In genomic region chr1:224193319-224193966, GRCh38 we compare ENCODE assay signal across 1 cellular context.
A peak's percentile ranks its signal among the peaks of the same experiment; 100 is the strongest.
TF ChIP-seq lines count a peak whose summit lies in the region.

No MANE protein-coding gene starts in this region.

TF ChIP-seq in K562, 482 proteins besides CTCF, POLR2A, EP300 and RAD21:
- TF ChIP-seq CREM (IDR thresholded peaks at IDR 0.05; ENCODE audit: low read depth) (no peak), BCOR (IDR thresholded peaks at IDR 0.05) (peak; percentile 79), SMARCA5 (IDR thresholded peaks at IDR 0.05) (0 out of 2 replicates have a peak, but pooled peaks have one; percentile 20), HES1 (IDR thresholded peaks at IDR 0.05; ENCODE audit: low read depth) (no peak), ARID4B (CRISPR knock-in tag; IDR thresholded peaks at IDR 0.05) (no peak), RFX7 (CRISPR knock-in tag; IDR thresholded peaks at IDR 0.05) (no peak), RBM25 (IDR thresholded peaks at IDR 0.05; ENCODE audit: low read depth, low read length, severe bottlenecking) (peak; percentile 64), ZNF121 (CRISPR knock-in tag; conservative IDR thresholded peaks at IDR 0.05) (peak; percentile 97), TCF7L2 (IDR thresholded peaks at IDR 0.05; ENCODE audit: low read depth, low read length) (no peak), ZC3H11A (IDR thresholded peaks at IDR 0.05; ENCODE audit: low read depth, low read length) (no peak), BRF1 (IDR thresholded peaks at IDR 0.05; ENCODE audit: borderline replicate concordance, extremely low read depth, insufficient read length) (no peak), ZNF699 (CRISPR knock-in tag; IDR thresholded peaks at IDR 0.05; ENCODE audit: insufficient replicate concordance) (no peak), POLR2G (IDR thresholded peaks at IDR 0.05; ENCODE audit: low read depth, low read length) (no peak)
- TF ChIP-seq, protein P1, sequence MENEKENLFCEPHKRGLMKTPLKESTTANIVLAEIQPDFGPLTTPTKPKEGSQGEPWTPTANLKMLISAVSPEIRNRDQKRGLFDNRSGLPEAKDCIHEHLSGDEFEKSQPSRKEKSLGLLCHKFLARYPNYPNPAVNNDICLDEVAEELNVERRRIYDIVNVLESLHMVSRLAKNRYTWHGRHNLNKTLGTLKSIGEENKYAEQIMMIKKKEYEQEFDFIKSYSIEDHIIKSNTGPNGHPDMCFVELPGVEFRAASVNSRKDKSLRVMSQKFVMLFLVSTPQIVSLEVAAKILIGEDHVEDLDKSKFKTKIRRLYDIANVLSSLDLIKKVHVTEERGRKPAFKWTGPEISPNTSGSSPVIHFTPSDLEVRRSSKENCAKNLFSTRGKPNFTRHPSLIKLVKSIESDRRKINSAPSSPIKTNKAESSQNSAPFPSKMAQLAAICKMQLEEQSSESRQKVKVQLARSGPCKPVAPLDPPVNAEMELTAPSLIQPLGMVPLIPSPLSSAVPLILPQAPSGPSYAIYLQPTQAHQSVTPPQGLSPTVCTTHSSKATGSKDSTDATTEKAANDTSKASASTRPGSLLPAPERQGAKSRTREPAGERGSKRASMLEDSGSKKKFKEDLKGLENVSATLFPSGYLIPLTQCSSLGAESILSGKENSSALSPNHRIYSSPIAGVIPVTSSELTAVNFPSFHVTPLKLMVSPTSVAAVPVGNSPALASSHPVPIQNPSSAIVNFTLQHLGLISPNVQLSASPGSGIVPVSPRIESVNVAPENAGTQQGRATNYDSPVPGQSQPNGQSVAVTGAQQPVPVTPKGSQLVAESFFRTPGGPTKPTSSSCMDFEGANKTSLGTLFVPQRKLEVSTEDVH (IDR thresholded peaks at IDR 0.05; ENCODE audit: low read depth, partially characterized antibody) = no peak
